Comparison of ENCODE assay signal across 21 cellular contexts in the genomic region with DNA sequence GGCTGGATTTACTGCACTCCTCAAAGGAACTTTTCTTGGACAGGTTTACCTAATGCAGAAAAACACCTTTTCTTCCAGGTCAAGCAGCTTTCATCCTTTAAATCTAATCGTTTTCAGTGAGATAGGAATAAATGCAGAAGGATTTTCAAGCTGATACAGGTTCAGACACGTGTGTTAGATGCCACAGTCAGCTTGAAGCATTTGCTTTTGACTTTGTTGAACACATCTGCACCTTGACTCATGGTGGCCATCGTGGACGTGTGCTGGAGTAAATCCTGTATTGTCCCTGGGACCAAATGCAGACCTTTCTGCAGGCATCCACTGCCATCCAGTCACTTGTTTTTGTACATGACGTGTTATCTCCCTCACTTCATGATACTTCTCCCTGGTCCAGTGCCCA.
"Had no signal": no experiment of that assay in that cellular context is flagged by ENCODE, and none has a peak within 500 bp of the region (broad histone marks: within the 10 kb centered on the region; RNA-seq: fewer than 3 reads in every experiment).

No MANE protein-coding gene starts in this region.

- H3K4me1 ChIP-seq: left lung, prostate gland, suprapubic skin, transverse colon had no signal

- H3K27me3 ChIP-seq: gastrocnemius medialis, hepatocyte, left lung, suprapubic skin, transverse colon had no signal

- DNase-seq: cerebellar nuclear complex; cortex of kidney; effector memory CD8-positive, alpha-beta T cell; gastrocnemius medialis; left cardiac atrium; left lung; mesenchymal stem cell; mucosa of descending colon; naive B cell; right cardiac atrium; stimulated activated CD4-positive, alpha-beta T cell treated with anti-CD3 and anti-CD28 coated beads, Interleukin-15, amount 100 ng/mL, for 24 hours; stimulated activated CD4-positive, alpha-beta T cell treated with anti-CD3 and anti-CD28 coated beads, Interleukin-2, amount 100 ng/mL, for 48 hours; stimulated activated naive CD4-positive, alpha-beta T cell; stimulated activated naive CD8-positive, alpha-beta T cell treated with anti-CD3 and anti-CD28 coated beads, Interleukin-15, amount 100 ng/mL, for 72 hours; transverse colon had no signal

- H3K4me2 ChIP-seq: hepatocyte had no signal

- H3K79me2 ChIP-seq: hepatocyte had no signal

- H3K9me3 ChIP-seq: gastrocnemius medialis, mucosa of descending colon, neutrophil, prostate gland, suprapubic skin, transverse colon had no signal

- H3K4me3 ChIP-seq: gastrocnemius medialis, hepatocyte, left lung, mucosa of descending colon, prostate gland, skin epidermis, suprapubic skin, transverse colon had no signal

- H3K27ac ChIP-seq: gastrocnemius medialis, hepatocyte, left lung, neutrophil, prostate gland, skin epidermis, suprapubic skin, transverse colon had no signal

- ATAC-seq: effector memory CD8-positive, alpha-beta T cell; gastrocnemius medialis; left cardiac atrium; left lung; mucosa of descending colon; natural killer cell treated with Interleukin-12 subunit alpha and Interleukin-12 subunit beta and Interleukin-15 and Interleukin-18, amount 100 ng/mL, for 72 hours; right cardiac atrium; stimulated activated naive CD8-positive, alpha-beta T cell treated with anti-CD3 and anti-CD28 coated beads, Interleukin-15, amount 100 ng/mL, for 72 hours had no signal

- H2AFZ ChIP-seq: hepatocyte had no signal

- H3K36me3 ChIP-seq: gastrocnemius medialis, left lung, neutrophil, prostate gland, suprapubic skin, transverse colon had no signal
